Comparison of ENCODE assay signal across 8 cellular contexts in genomic region chr11:18012906-18013781, GRCh38. TPM values are rescaled to one million over a fixed set of nuclear protein-coding genes. Genes with fewer than 3 reads are reported as not detected.
DNase-seq lines count a peak whose midpoint lies in the region; ATAC-seq and TF ChIP-seq lines count a peak whose summit lies in the region.

SERGEF (minus strand) TSS chr11:18013047; CDS start chr11:18013010, 37 bp downstream.

- H3K9me3 Mint-ChIP-seq in central memory CD8-positive, alpha-beta T cell: no peaks in the 10 kb centered on the region

- no peaks in the 10 kb centered on the region for H3K27me3 ChIP-seq in kidney epithelial cell (ENCODE audit: control insufficient read depth, insufficient read depth, low read length)

- ATAC-seq in GM19043 (IDR thresholded peaks at IDR 0.05; ENCODE audit: low read depth, unreplicated experiment): peak; percentile 92
- peak; percentile 88 for ATAC-seq in HG03354 (IDR thresholded peaks at IDR 0.05; ENCODE audit: poor library complexity, severe bottlenecking, unreplicated experiment)
- ATAC-seq in central memory CD8-positive, alpha-beta T cell (replicated peaks; ENCODE audit: extremely low read depth, poor library complexity, severe bottlenecking): peak; percentile 80

- no peaks in the 10 kb centered on the region for H3K36me3 ChIP-seq in kidney epithelial cell (ENCODE audit: control insufficient read depth, insufficient read depth, low read length)

- no peaks in the 10 kb centered on the region for H3K27me3 Mint-ChIP-seq in central memory CD8-positive, alpha-beta T cell

- peak within 1 kb of the TSS; percentile 93 for H3K4me3 Mint-ChIP-seq in central memory CD8-positive, alpha-beta T cell

- peak within 1 kb of the TSS; percentile 92 for H3K27ac Mint-ChIP-seq in central memory CD8-positive, alpha-beta T cell (ENCODE audit: low read depth)

- H3K4me3 ChIP-seq in AG10803 (ENCODE audit: low read length) (peak within 1 kb of the TSS; percentile 85), kidney epithelial cell (ENCODE audit: low read depth, low read length) (peak within 1 kb of the TSS; percentile 57)

- H3K36me3 Mint-ChIP-seq in central memory CD8-positive, alpha-beta T cell (ENCODE audit: insufficient read depth): peaks cover 23% of the 10 kb centered on the region

- peaks cover 42% of the 10 kb centered on the region for H3K4me1 Mint-ChIP-seq in central memory CD8-positive, alpha-beta T cell

- peak; percentile 83 for DNase-seq in AG10803 (ENCODE audit: low read depth)
- peak; percentile 78 to 96 for DNase-seq in NCI-H446 (lab: John Stamatoyannopoulos, UW)
- peak; percentile 79 for DNase-seq in activated CD4-positive, CD25-positive, alpha-beta regulatory T cell treated with anti-CD3 and anti-CD28 coated beads, Interleukin-2, amount 50 U/mL, for 16 hours (ENCODE audit: low read depth, low spot score)
- peak; percentile 78 to 83 for DNase-seq in central memory CD8-positive, alpha-beta T cell (ENCODE audit: low spot score in 2 of 2)
- peak; percentile 60 for DNase-seq in kidney epithelial cell (ENCODE audit: low read depth)
- peak; percentile 85 to 91 for DNase-seq in stimulated activated CD4-positive, alpha-beta T cell treated with anti-CD3 and anti-CD28 coated beads, Interleukin-15, amount 100 ng/mL, for 48 hours (ENCODE audit: low read depth in 2 of 2)

- TF ChIP-seq CTCF in AG10803 (conservative IDR thresholded peaks at IDR 0.05; ENCODE audit: low read length) (no peak), kidney epithelial cell (IDR thresholded peaks at IDR 0.05; ENCODE audit: insufficient read depth, low read length, poor library complexity, severe bottlenecking) (no peak)

RNA-seq across cellular contexts. Expression of gene SERGEF, which starts in this region (rescaled TPM):
- total RNA-seq in kidney epithelial cell: 20.5 and 27.0 TPM in 2 replicates

Comparison
In these comparisons a context has a peak if more than half of its experiments do, and no peak if none do; other contexts are left out.
1. Peak in every context shown above with its lines: DNase-seq, ATAC-seq and H3K4me3 ChIP-seq.